33 cellular contexts compared by ENCODE assay signal in the genomic region with DNA sequence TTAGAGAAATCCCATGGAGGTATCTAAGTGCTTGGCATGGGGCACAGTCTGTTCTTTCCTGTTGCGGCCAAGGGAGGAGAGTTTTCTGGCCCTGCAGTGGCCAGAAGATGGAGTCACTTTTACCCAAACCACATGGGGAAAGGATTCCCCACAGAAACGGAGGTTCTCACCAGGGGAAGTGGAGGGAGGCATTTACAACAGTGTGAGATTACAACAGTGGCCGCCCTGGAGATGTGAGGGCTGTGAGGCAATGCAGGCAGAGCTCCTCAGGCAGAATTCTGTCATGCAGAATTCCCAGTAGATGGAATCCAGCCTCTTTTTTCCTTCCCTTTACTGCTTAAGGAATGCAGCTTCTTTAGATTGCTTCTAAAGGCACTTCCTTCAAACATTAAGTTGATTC.
DNase-seq lines count a peak whose midpoint lies in the region; ATAC-seq, FAIRE-seq and TF ChIP-seq lines count a peak whose summit lies in the region.
"Had no signal": no experiment of that assay in that cellular context is flagged by ENCODE, and none has a peak within 500 bp of the region (broad histone marks: within the 10 kb centered on the region; RNA-seq: fewer than 3 reads in every experiment).

No MANE protein-coding gene starts in this region.

- H3K27me3 Mint-ChIP-seq in WTC11 (ENCODE audit: low read depth) = no peaks in the 10 kb centered on the region

- TF ChIP-seq EP300 in A549 (IDR thresholded peaks at IDR 0.05) = no peak

- peaks cover 19% of the 10 kb centered on the region; the same call in 2 of the 3 replicates for H3K4me1 ChIP-seq in A549
- H3K4me1 ChIP-seq: body of pancreas, esophagus squamous epithelium, gastroesophageal sphincter, right atrium auricular region, suprapubic skin had no signal

- in situ Hi-C loops in GM13977 (cut with MboI; ENCODE audit: low pct_unique_long_range_greater_than_20kb, low sequenced_read_pairs, unreplicated experiment) = no loop called here

- CTCF ChIA-PET in A549 (lab: Yijun Ruan, JAX) = no interaction called here
- CTCF ChIA-PET in WTC11 (lab: Charles Lee) = interaction anchor here (0.6 to 1.0 kb wide), 2 partner anchors 16 to 18 kb away, joined by 3 to 4 read pairs; no protein-coding TSS in a partner anchor

- no peak for ATAC-seq in A549
- ATAC-seq in WTC11 = peak; percentile 31; the same call in 1 of the 2 replicates
- no peak for ATAC-seq in GM21526 (IDR thresholded peaks at IDR 0.05; ENCODE audit: low FRiP score, unreplicated experiment)
- ATAC-seq: activated T-cell treated with anti-CD3 and anti-CD28 coated beads, Interleukin-2, amount 50 U/mL, for 72 hours; body of pancreas; gastroesophageal sphincter; GM12878; K562; SK-N-SH treated with all-trans-retinoic acid at 6 μM for 48 hours had no signal

- peak overlapping the region in 1 of 2 experiments; percentile 39; a peak in 1 of 6 replicates for H3K27ac ChIP-seq in A549
- H3K27ac ChIP-seq: body of pancreas, esophagus squamous epithelium, gastroesophageal sphincter, right atrium auricular region, suprapubic skin had no signal

- DNase-seq in A549 (ENCODE audit: low read depth in 1 of 2, low spot score in 1 of 2) = no peak
- DNase-seq in MV-4-11 (lab: John Stamatoyannopoulos, UW) = peak; percentile 75
- no peak for DNase-seq in WTC11 (ENCODE audit: low spot score)
- peak; percentile 37 for DNase-seq in left kidney (ENCODE audit: low read depth, low spot score)
- DNase-seq in GM13977 (ENCODE audit: low spot score) = no peak
- no peak for DNase-seq in NCI-H146 treated with DMSO at 0.1 percent for 48 hours (lab: John Stamatoyannopoulos, UW; ENCODE audit: unreplicated experiment)
- no peak for DNase-seq in GDM1 (lab: John Stamatoyannopoulos, UW)
- DNase-seq: activated CD4-positive, alpha-beta memory T cell treated with anti-CD3 and anti-CD28 coated beads for 36 hours; activated CD4-positive, alpha-beta T cell treated with anti-CD3 and anti-CD28 coated beads for 1 hour; activated naive CD4-positive, alpha-beta T cell; activated T-cell treated with anti-CD3 and anti-CD28 coated beads, Interleukin-2, amount 50 U/mL, for 72 hours; body of pancreas; CD8-positive, alpha-beta memory T cell; cerebellar nuclear complex; esophagus squamous epithelium; H7; hippocampal formation; left cardiac atrium; MM.1S; NCI-H1436 treated with DMSO at 0.1 percent for 48 hours; NCI-H446 treated with DMSO at 0.1 percent for 48 hours; NCI-H82; stimulated activated naive CD4-positive, alpha-beta T cell had no signal

- POLR2A ChIA-PET in A549 (lab: Yijun Ruan, JAX) (no interaction called here), WTC11 (lab: Charles Lee) (no interaction called here)

- no peak overlapping the region for H3K4me3 Mint-ChIP-seq in WTC11
- H3K4me3 Mint-ChIP-seq: activated CD4-positive, alpha-beta memory T cell treated with anti-CD3 and anti-CD28 coated beads for 36 hours; activated T-cell treated with anti-CD3 and anti-CD28 coated beads, Interleukin-2, amount 50 U/mL, for 72 hours; CD8-positive, alpha-beta memory T cell; neural crest cell had no signal

- H3K27ac Mint-ChIP-seq in WTC11 = no peak overlapping the region
- H3K27ac Mint-ChIP-seq: activated CD4-positive, alpha-beta memory T cell treated with anti-CD3 and anti-CD28 coated beads for 36 hours; activated T-cell treated with anti-CD3 and anti-CD28 coated beads, Interleukin-2, amount 50 U/mL, for 72 hours had no signal

- H3K36me3 Mint-ChIP-seq in WTC11 = no peaks in the 10 kb centered on the region
- H3K36me3 Mint-ChIP-seq: activated CD4-positive, alpha-beta memory T cell treated with anti-CD3 and anti-CD28 coated beads for 36 hours; CD8-positive, alpha-beta memory T cell had no signal

- TF ChIP-seq CTCF in A549 (IDR thresholded peaks at IDR 0.05) = no peak
- TF ChIP-seq CTCF in WTC11 (IDR thresholded peaks at IDR 0.05) = no peak
- TF ChIP-seq CTCF in GM13977 (IDR thresholded peaks at IDR 0.05; ENCODE audit: extremely low read depth, insufficient read depth, missing control alignments) = no peak

- H3K4me2 ChIP-seq in A549 = 0 out of 3 replicates have a peak overlapping the region, but pooled peaks have one; percentile 7
- H3K4me2 ChIP-seq: smooth muscle cell had no signal

- no peak for TF ChIP-seq RAD21 in A549 (conservative IDR thresholded peaks at IDR 0.05 in 1 of 2, IDR thresholded peaks at IDR 0.05 in 1 of 2)

- 67% methylated on average over 3 of the region's 3 CpGs for WGBS in A549 (ENCODE audit: missing lambda C conversion rate)

- peaks cover 23% of the 10 kb centered on the region for H3K4me1 Mint-ChIP-seq in WTC11
- H3K4me1 Mint-ChIP-seq: CD8-positive, alpha-beta memory T cell; neural crest cell had no signal

- H3K9me3 Mint-ChIP-seq in WTC11 = no peaks in the 10 kb centered on the region
- H3K9me3 Mint-ChIP-seq: activated CD4-positive, alpha-beta memory T cell treated with anti-CD3 and anti-CD28 coated beads for 36 hours; activated T-cell treated with anti-CD3 and anti-CD28 coated beads, Interleukin-2, amount 50 U/mL, for 72 hours; CD8-positive, alpha-beta memory T cell; neural crest cell had no signal

- no peak for TF ChIP-seq POLR2A in A549 (IDR thresholded peaks at IDR 0.05; ENCODE audit: low read length)

- H3K4me3 ChIP-seq in A549 = no peak overlapping the region
- H3K4me3 ChIP-seq: body of pancreas, esophagus squamous epithelium, gastroesophageal sphincter, GM12878, K562, right atrium auricular region, smooth muscle cell, suprapubic skin had no signal

- no peaks in the 10 kb centered on the region for H3K9me3 ChIP-seq in A549
- H3K9me3 ChIP-seq: body of pancreas, esophagus squamous epithelium, gastroesophageal sphincter, right atrium auricular region, suprapubic skin had no signal

- FAIRE-seq in A549 (lab: Jason Lieb, UNC) = no peak
- FAIRE-seq: GM12878, K562, urothelium cell line had no signal

TF ChIP-seq in A549, 52 proteins besides CTCF, POLR2A, EP300 and RAD21 (continues in another document):
- TF ChIP-seq, protein P1, sequence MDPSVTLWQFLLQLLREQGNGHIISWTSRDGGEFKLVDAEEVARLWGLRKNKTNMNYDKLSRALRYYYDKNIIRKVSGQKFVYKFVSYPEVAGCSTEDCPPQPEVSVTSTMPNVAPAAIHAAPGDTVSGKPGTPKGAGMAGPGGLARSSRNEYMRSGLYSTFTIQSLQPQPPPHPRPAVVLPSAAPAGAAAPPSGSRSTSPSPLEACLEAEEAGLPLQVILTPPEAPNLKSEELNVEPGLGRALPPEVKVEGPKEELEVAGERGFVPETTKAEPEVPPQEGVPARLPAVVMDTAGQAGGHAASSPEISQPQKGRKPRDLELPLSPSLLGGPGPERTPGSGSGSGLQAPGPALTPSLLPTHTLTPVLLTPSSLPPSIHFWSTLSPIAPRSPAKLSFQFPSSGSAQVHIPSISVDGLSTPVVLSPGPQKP (IDR thresholded peaks at IDR 0.05; ENCODE audit: low read depth, low read length) = no peak
- TF ChIP-seq, protein P2, sequence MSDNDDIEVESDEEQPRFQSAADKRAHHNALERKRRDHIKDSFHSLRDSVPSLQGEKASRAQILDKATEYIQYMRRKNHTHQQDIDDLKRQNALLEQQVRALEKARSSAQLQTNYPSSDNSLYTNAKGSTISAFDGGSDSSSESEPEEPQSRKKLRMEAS (IDR thresholded peaks at IDR 0.05) = no peak
- TF ChIP-seq MYC (IDR thresholded peaks at IDR 0.05; ENCODE audit: borderline replicate concordance, low read length) (no peak), NFE2L2 (conservative IDR thresholded peaks at IDR 0.05; ENCODE audit: low read length) (no peak), SMC3 (IDR thresholded peaks at IDR 0.05) (no peak), BHLHE40 (IDR thresholded peaks at IDR 0.05; ENCODE audit: low read depth, low read length) (no peak), ESRRA (IDR thresholded peaks at IDR 0.05; ENCODE audit: borderline replicate concordance, low read length) (no peak)

TF ChIP-seq in WTC11, 78 proteins besides CTCF, POLR2A, EP300 and RAD21 (continues in another document):
- TF ChIP-seq, protein P3, sequence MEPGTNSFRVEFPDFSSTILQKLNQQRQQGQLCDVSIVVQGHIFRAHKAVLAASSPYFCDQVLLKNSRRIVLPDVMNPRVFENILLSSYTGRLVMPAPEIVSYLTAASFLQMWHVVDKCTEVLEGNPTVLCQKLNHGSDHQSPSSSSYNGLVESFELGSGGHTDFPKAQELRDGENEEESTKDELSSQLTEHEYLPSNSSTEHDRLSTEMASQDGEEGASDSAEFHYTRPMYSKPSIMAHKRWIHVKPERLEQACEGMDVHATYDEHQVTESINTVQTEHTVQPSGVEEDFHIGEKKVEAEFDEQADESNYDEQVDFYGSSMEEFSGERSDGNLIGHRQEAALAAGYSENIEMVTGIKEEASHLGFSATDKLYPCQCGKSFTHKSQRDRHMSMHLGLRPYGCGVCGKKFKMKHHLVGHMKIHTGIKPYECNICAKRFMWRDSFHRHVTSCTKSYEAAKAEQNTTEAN (CRISPR knock-in tag; IDR thresholded peaks at IDR 0.05) = no peak
- TF ChIP-seq, protein P4, sequence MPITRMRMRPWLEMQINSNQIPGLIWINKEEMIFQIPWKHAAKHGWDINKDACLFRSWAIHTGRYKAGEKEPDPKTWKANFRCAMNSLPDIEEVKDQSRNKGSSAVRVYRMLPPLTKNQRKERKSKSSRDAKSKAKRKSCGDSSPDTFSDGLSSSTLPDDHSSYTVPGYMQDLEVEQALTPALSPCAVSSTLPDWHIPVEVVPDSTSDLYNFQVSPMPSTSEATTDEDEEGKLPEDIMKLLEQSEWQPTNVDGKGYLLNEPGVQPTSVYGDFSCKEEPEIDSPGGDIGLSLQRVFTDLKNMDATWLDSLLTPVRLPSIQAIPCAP (CRISPR knock-in tag; IDR thresholded peaks at IDR 0.05) = no peak
- TF ChIP-seq, protein P5, sequence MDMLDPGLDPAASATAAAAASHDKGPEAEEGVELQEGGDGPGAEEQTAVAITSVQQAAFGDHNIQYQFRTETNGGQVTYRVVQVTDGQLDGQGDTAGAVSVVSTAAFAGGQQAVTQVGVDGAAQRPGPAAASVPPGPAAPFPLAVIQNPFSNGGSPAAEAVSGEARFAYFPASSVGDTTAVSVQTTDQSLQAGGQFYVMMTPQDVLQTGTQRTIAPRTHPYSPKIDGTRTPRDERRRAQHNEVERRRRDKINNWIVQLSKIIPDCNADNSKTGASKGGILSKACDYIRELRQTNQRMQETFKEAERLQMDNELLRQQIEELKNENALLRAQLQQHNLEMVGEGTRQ (CRISPR knock-in tag; IDR thresholded peaks at IDR 0.05) = no peak

Comparison
In these comparisons a context has a peak if more than half of its experiments do, and no peak if none do; other contexts are left out.
1. DNase-seq: peak in MV-4-11 (single experiment) and left kidney (single experiment); none in A549 (0 of 2), WTC11 (single experiment), GM13977 (single experiment), NCI-H146 treated with DMSO at 0.1 percent for 48 hours (single experiment) and GDM1 (single experiment).